ENCODE assay signal across 1 cellular context in the genomic region with DNA sequence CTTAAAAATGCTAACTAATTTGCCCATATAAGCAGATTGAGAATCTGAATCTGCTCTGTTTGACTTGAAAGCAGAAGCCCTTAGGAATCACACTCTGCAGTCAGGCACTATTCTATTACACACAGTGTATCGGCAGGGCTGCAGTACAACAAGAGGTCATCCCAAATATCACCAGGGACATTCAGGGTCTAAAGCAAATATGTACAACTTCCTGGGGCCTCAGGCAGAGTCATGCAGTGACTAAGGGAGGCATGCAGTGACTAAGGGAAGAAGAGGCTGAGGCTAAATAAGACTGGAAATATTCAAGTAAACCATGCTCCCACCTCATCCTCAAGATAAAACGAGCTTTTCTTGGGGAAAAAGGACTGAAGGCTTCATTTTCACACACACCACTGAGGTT.
A peak's percentile ranks its signal among the peaks of the same experiment; 100 is the strongest.
TF ChIP-seq lines count a peak whose summit lies in the region.

No MANE protein-coding gene starts in this region.

TF ChIP-seq in HCT116, 20 proteins besides CTCF, POLR2A, EP300 and RAD21 (continued from another document):
- TF ChIP-seq, protein P1, sequence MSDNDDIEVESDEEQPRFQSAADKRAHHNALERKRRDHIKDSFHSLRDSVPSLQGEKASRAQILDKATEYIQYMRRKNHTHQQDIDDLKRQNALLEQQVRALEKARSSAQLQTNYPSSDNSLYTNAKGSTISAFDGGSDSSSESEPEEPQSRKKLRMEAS (IDR thresholded peaks at IDR 0.05), result no peak
- no peak for TF ChIP-seq ZNF274 (IDR thresholded peaks at IDR 0.05; ENCODE audit: low read depth, low read length)
- no peak for TF ChIP-seq SIN3A (IDR thresholded peaks at IDR 0.05; ENCODE audit: low read depth)
- no peak for TF ChIP-seq EZH2phosphoT487 (IDR thresholded peaks at IDR 0.05; ENCODE audit: borderline replicate concordance)
- TF ChIP-seq POLR2AphosphoS5 (IDR thresholded peaks at IDR 0.05; ENCODE audit: low read depth, low read length), result no peak
- peak; percentile 34; the same call in 1 of the 2 replicates for TF ChIP-seq SP1 (IDR thresholded peaks at IDR 0.05; ENCODE audit: low read depth)
- TF ChIP-seq YY1 (IDR thresholded peaks at IDR 0.05; ENCODE audit: extremely low read depth, insufficient replicate concordance, low read depth, low read length), result no peak
- TF ChIP-seq EGR1 (IDR thresholded peaks at IDR 0.05; ENCODE audit: low read depth), result no peak
- TF ChIP-seq ELF1 (IDR thresholded peaks at IDR 0.05; ENCODE audit: borderline replicate concordance, low read depth), result no peak
- no peak for TF ChIP-seq ZFX (IDR thresholded peaks at IDR 0.05)
TF ChIP-seq in HCT116: peak in this region for 3.
